8 cellular contexts compared by ENCODE assay signal in genomic region chr1:89781494-89782126, GRCh38. TPM values are rescaled to one million over a fixed set of nuclear protein-coding genes. Genes with fewer than 3 reads are reported as not detected.
DNase-seq lines count a peak whose midpoint lies in the region; ATAC-seq and TF ChIP-seq lines count a peak whose summit lies in the region.

No MANE protein-coding gene starts in this region.

- peak overlapping the region; percentile 32 for H3K27ac Mint-ChIP-seq in neural progenitor cell
- no peak overlapping the region for H3K27ac Mint-ChIP-seq in endodermal cell

- H3K27me3 Mint-ChIP-seq in neural progenitor cell (ENCODE audit: insufficient read depth, low read depth) = peaks cover 12% of the 10 kb centered on the region
- no peaks in the 10 kb centered on the region for H3K27me3 Mint-ChIP-seq in endodermal cell (ENCODE audit: insufficient read depth)

- H3F3A ChIP-seq in neural progenitor cell (ENCODE audit: low read depth) = no peaks in the 10 kb centered on the region

- peak; percentile 88 for ATAC-seq in HG02884 (IDR thresholded peaks at IDR 0.05; ENCODE audit: unreplicated experiment)

- intact Hi-C loops in transverse colon (cut with DNase I; ENCODE audit: low total_unique reads) = no loop called here

- TF ChIP-seq CTCF in GM13977 (IDR thresholded peaks at IDR 0.05; ENCODE audit: extremely low read depth, insufficient read depth, missing control alignments) = no peak
- no peak for TF ChIP-seq CTCF in neural progenitor cell (IDR thresholded peaks at IDR 0.05)
- no peak for TF ChIP-seq CTCF in endodermal cell (conservative IDR thresholded peaks at IDR 0.05)
- no peak for TF ChIP-seq CTCF in transverse colon (IDR thresholded peaks at IDR 0.05)

- 88 to 94% methylated on average over 1 to 4 of the region's 4 CpGs for WGBS in endodermal cell (ENCODE audit: insufficient coverage in 1 of 2, insufficient read length in 1 of 2), 2 experiments
- 52 to 55% methylated on average over 2 to 4 of the region's 4 CpGs for WGBS in transverse colon (ENCODE audit: low coverage in 1 of 2), 2 donors

- no peak for TF ChIP-seq POLR2A in transverse colon (IDR thresholded peaks at IDR 0.05)

- H3K9me3 ChIP-seq in neural progenitor cell (ENCODE audit: low read depth) (no peaks in the 10 kb centered on the region), endodermal cell (ENCODE audit: control insufficient read depth, low read length) (no peaks in the 10 kb centered on the region), transverse colon (no peaks in the 10 kb centered on the region)

- H3K27me3 ChIP-seq in neural progenitor cell = no peaks in the 10 kb centered on the region
- H3K27me3 ChIP-seq in endodermal cell (ENCODE audit: control insufficient read depth, insufficient read depth, low read length, poor library complexity, severe bottlenecking) = no peaks in the 10 kb centered on the region
- no peaks in the 10 kb centered on the region for H3K27me3 ChIP-seq in transverse colon

- no peaks in the 10 kb centered on the region for H3K36me3 ChIP-seq in neural progenitor cell
- no peaks in the 10 kb centered on the region for H3K36me3 ChIP-seq in endodermal cell (ENCODE audit: control insufficient read depth, insufficient read depth, low read length)
- no peaks in the 10 kb centered on the region for H3K36me3 ChIP-seq in transverse colon

- H3K4me1 ChIP-seq in neural progenitor cell (no peaks in the 10 kb centered on the region), endodermal cell (ENCODE audit: control insufficient read depth, insufficient read depth, low read length) (peaks cover 8% of the 10 kb centered on the region), transverse colon (no peaks in the 10 kb centered on the region)

- H3K9ac ChIP-seq in neural progenitor cell = no peak overlapping the region
- H3K9ac ChIP-seq in endodermal cell (ENCODE audit: extremely low read depth, low read length, poor library complexity, severe bottlenecking) = no peak overlapping the region

- H3K4me3 Mint-ChIP-seq in neural progenitor cell (no peak overlapping the region), endodermal cell (no peak overlapping the region)

- no peak overlapping the region for H2AFZ ChIP-seq in neural progenitor cell (replicated peaks)

- no peak for TF ChIP-seq EP300 in transverse colon (IDR thresholded peaks at IDR 0.05; ENCODE audit: low read depth)

- DNase-seq in GM13977 (ENCODE audit: low spot score) = peak; percentile 31
- DNase-seq in activated CD4-positive, alpha-beta T cell treated with anti-CD3 and anti-CD28 coated beads, Interleukin-2, amount 50 U/mL, for 4 hours = peak; percentile 79 to 83
- DNase-seq in neural progenitor cell (ENCODE audit: low spot score) = no peak
- no peak for DNase-seq in NCI-H187 (lab: John Stamatoyannopoulos, UW)
- DNase-seq in endodermal cell = no peak
- DNase-seq in HCEC 1CT = no peak
- no peak for DNase-seq in transverse colon

- no peaks in the 10 kb centered on the region for H3K79me2 ChIP-seq in neural progenitor cell (ENCODE audit: low read depth)

- H3K27ac ChIP-seq in neural progenitor cell (no peak overlapping the region), endodermal cell (ENCODE audit: low read depth, low read length) (no peak overlapping the region), transverse colon (no peak overlapping the region)

- H3K4me3 ChIP-seq in neural progenitor cell = no peak overlapping the region
- H3K4me3 ChIP-seq in endodermal cell (ENCODE audit: low read length) = no peak overlapping the region
- H3K4me3 ChIP-seq in transverse colon = no peak overlapping the region

- H3K4me1 Mint-ChIP-seq in neural progenitor cell (no peaks in the 10 kb centered on the region), endodermal cell (peaks cover 24% of the 10 kb centered on the region)

- H3K9me3 Mint-ChIP-seq in neural progenitor cell (no peaks in the 10 kb centered on the region), endodermal cell (no peaks in the 10 kb centered on the region)

- no peak overlapping the region for H3K4me2 ChIP-seq in neural progenitor cell

- in situ Hi-C loops in GM13977 (cut with MboI; ENCODE audit: low pct_unique_long_range_greater_than_20kb, low sequenced_read_pairs, unreplicated experiment) = loop anchor here (10.0 kb wide), 1 partner anchor 173 kb away; no protein-coding TSS in a partner anchor
- in situ Hi-C loops in transverse colon (cut with MboI; ENCODE audit: low pct_ligation_motif_present in 1 of 4, low pct_unique_long_range_greater_than_20kb in 1 of 4, low sequenced_read_pairs in 3 of 4) = no loop called here

- no peaks in the 10 kb centered on the region for H3K36me3 Mint-ChIP-seq in neural progenitor cell
- no peaks in the 10 kb centered on the region for H3K36me3 Mint-ChIP-seq in endodermal cell (ENCODE audit: low read depth)

- no peaks in the 10 kb centered on the region for H4K20me1 ChIP-seq in neural progenitor cell (ENCODE audit: low read depth)

RNA-seq across cellular contexts. Expression of gene LRRC8D, which starts 39.2 kb away (rescaled TPM):
- total RNA-seq in neural progenitor cell (ENCODE audit: low replicate concordance) (32.6 and 55.7 TPM in 2 replicates), endodermal cell (10 to 100 TPM; 23.8 to 33.8 TPM), transverse colon (10 to 100 TPM in 3 of 4 donors, 1 to 10 TPM in 1; 8.2 to 81.5 (median 52.4) TPM)
- polyA plus RNA-seq in endodermal cell (2013, experiment 1 of 2) = 26.5 TPM
- polyA plus RNA-seq in endodermal cell (2013, experiment 2 of 2) = 21.1 TPM

Comparison
In these comparisons a context has a peak if more than half of its experiments do, and no peak if none do; other contexts are left out.
1. DNase-seq: peak in GM13977 (single experiment) and activated CD4-positive, alpha-beta T cell treated with anti-CD3 and anti-CD28 coated beads, Interleukin-2, amount 50 U/mL, for 4 hours (2 of 2); none in neural progenitor cell (single experiment), NCI-H187 (0 of 2), endodermal cell (single experiment), HCEC 1CT (single experiment) and transverse colon (single experiment).